ENCODE assay signal across 9 cellular contexts in the genomic region with DNA sequence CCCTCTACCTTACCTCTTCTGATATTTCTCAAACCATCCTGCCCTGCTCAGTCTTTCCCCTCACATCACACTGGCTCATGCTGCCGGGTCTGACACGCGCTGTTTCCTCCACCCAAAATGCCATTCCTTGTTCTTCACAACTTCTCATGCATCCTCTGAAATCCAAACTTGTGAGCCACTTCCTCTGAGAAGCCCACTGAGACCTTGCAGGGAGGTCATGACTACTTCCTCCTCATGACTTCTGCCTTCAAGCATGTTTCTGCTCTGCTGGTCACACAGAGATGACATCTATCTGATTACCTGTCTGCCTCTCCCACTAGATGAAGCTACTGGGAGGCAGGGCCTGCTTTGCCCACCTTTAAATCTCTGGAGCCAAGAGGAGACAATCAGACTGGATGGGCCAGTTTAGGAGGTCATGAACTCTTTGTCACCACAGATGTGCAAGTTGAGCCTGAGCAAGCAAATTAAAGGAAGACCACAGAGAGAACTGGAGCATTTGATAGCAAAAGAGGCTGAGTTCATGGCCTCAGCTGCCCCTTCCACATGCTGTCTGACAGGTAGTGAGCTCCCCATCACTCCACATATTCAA.
DNase-seq lines count a peak whose midpoint lies in the region; ATAC-seq lines count a peak whose summit lies in the region.
"Had no signal": no experiment of that assay in that cellular context is flagged by ENCODE, and none has a peak within 500 bp of the region (broad histone marks: within the 10 kb centered on the region; RNA-seq: fewer than 3 reads in every experiment).

No MANE protein-coding gene starts in this region.

- ATAC-seq in HG03196 (IDR thresholded peaks at IDR 0.05; ENCODE audit: unreplicated experiment) (peak; percentile 52), memory B cell (ENCODE audit: low read depth) (peak; percentile 96), GM18502 (IDR thresholded peaks at IDR 0.05; ENCODE audit: poor library complexity, unreplicated experiment) (no peak)
- ATAC-seq: Right ventricle myocardium inferior had no signal

- DNase-seq in EH (ENCODE audit: low read depth) = peak; percentile 97
- DNase-seq in astrocyte of the hippocampus (ENCODE audit: low read depth, low spot score) = peak; percentile 22
- peak; percentile 32 to 45 for DNase-seq in memory B cell (ENCODE audit: low spot score in 2 of 2)
- no peak for DNase-seq in NCI-H1436 (lab: John Stamatoyannopoulos, UW)
- DNase-seq in DMS53 treated with DMSO at 0.1 percent for 48 hours (lab: John Stamatoyannopoulos, UW; ENCODE audit: unreplicated experiment) = no peak
- DNase-seq in activated naive CD4-positive, alpha-beta T cell treated with anti-CD3 and anti-CD28 coated beads, Interleukin-2, amount 50 U/mL, for 16 hours = no peak

- no peaks in the 10 kb centered on the region for H3K27me3 Mint-ChIP-seq in memory B cell

- H3K36me3 Mint-ChIP-seq in memory B cell = no peaks in the 10 kb centered on the region

- H3K4me3 Mint-ChIP-seq in memory B cell = peak overlapping the region; percentile 7

- peak overlapping the region; percentile 10 for H3K27ac Mint-ChIP-seq in memory B cell

- H3K4me1 Mint-ChIP-seq in memory B cell = peaks cover 16% of the 10 kb centered on the region

- no peaks in the 10 kb centered on the region for H3K9me3 Mint-ChIP-seq in memory B cell

Comparison
In these comparisons a context has a peak if more than half of its experiments do, and no peak if none do; other contexts are left out.
1. DNase-seq: peak in EH (single experiment), astrocyte of the hippocampus (single experiment) and memory B cell (2 of 2); none in NCI-H1436 (single experiment), DMS53 treated with DMSO at 0.1 percent for 48 hours (single experiment) and activated naive CD4-positive, alpha-beta T cell treated with anti-CD3 and anti-CD28 coated beads, Interleukin-2, amount 50 U/mL, for 16 hours (single experiment).